In genomic region chr11:7643323-7643722, GRCh38 we compare ENCODE assay signal across 1 cellular context.
TF ChIP-seq lines count a peak whose summit lies in the region.

No MANE protein-coding gene starts in this region.

TF ChIP-seq in GM23338, 12 proteins besides CTCF, POLR2A, EP300 and RAD21 (continued from another document):
- no peak for TF ChIP-seq REST (IDR thresholded peaks at IDR 0.05; ENCODE audit: unreplicated experiment)
